ENCODE assay signal across 1 cellular context in the genomic region with DNA sequence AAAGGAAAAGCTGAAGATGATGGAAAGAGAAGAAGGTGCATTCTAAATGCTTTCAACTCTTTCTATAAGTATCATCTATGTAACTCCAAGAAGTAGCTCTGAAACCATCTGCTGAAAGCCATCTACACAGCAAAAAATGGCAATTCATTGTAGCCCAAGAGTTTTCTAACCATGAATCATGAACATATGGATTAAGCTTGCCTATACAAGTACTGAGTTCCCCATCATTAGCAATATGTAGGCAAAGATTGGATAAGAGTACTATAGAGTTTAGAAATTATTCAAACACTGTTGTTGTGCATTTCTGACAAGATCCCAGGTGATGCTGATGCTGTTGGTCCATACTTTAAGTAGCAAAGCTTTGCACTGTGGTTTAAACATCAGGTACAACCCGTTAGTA.
TF ChIP-seq lines count a peak whose summit lies in the region.

No MANE protein-coding gene starts in this region.

TF ChIP-seq in GM12878, 131 proteins besides CTCF, POLR2A, EP300 and RAD21:
- TF ChIP-seq MEF2A (IDR thresholded peaks at IDR 0.05; ENCODE audit: insufficient read depth, low read depth, low read length) (no peak), STAT3 (IDR thresholded peaks at IDR 0.05; ENCODE audit: low read depth, low read length) (no peak), ZNF274 (IDR thresholded peaks at IDR 0.05; ENCODE audit: insufficient read depth, insufficient read length) (no peak), CBX3 (IDR thresholded peaks at IDR 0.05; ENCODE audit: borderline replicate concordance, low read depth) (no peak)
TF ChIP-seq in GM12878: peak in this region for 0.
